Comparison of ENCODE assay signal across 1 cellular context in the genomic region with DNA sequence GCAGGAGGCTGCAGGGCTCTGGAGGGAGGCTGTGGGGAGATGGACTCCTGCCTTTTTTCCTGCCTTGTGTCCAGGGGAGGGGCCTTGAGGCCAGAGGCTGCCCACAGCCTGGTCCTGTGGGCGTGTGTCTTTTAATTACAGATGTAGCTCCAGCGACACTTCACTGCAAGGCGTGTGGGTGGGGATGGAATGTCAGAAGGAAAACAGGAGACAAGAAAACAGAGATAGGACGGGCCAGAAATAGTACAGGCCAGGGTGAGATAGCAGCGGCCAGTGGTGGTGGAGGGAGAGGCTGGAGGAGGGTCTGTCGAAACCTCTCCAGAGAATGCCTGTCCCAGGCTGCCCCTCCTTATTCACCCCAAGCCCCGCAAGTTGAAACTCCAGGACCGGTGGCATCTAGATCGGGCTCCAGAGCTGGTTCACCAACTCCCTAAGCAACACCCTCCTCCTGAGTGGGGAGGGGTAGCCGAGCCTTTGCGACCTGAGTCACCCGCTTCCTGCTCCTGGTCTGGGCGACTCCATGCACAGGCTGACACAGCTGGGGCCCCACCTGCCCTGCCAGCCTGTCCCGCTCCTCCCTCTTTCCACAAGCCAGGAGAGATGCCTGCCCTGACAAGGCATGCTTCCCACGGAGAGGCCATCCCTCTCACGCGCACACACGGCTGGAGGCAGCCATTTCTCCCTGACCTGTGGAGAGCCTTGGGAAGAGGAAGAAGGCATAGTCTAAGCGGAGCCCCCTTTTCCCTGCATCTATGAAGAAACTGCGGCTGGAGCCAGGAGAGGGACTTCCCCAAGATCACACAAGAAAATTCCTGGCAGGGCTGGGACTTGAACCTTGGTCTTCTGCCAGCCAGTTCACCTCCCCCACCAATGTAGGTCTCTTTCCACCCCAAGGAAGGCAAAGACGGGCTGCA.
TF ChIP-seq lines count a peak whose summit lies in the region.

No MANE protein-coding gene starts in this region.

TF ChIP-seq in SK-N-SH, 30 proteins besides CTCF, POLR2A, EP300 and RAD21:
- TF ChIP-seq, protein P1, sequence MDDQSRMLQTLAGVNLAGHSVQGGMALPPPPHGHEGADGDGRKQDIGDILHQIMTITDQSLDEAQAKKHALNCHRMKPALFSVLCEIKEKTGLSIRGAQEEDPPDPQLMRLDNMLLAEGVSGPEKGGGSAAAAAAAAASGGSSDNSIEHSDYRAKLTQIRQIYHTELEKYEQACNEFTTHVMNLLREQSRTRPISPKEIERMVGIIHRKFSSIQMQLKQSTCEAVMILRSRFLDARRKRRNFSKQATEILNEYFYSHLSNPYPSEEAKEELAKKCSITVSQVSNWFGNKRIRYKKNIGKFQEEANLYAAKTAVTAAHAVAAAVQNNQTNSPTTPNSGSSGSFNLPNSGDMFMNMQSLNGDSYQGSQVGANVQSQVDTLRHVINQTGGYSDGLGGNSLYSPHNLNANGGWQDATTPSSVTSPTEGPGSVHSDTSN (IDR thresholded peaks at IDR 0.05), result no peak
- TF ChIP-seq GATA2 (CRISPR knock-in tag; IDR thresholded peaks at IDR 0.05) (no peak), FOSL2 (IDR thresholded peaks at IDR 0.05; ENCODE audit: borderline replicate concordance, low read depth) (no peak), SIN3A (IDR thresholded peaks at IDR 0.05; ENCODE audit: borderline replicate concordance, low read depth, low read length) (no peak), YY1 (IDR thresholded peaks at IDR 0.05; ENCODE audit: low read depth) (no peak), FOXM1 (IDR thresholded peaks at IDR 0.05; ENCODE audit: low read depth) (no peak), NRF1 (IDR thresholded peaks at IDR 0.05; ENCODE audit: low read depth, low read length) (no peak), JUND (IDR thresholded peaks at IDR 0.05) (no peak), POLR2AphosphoS5 (IDR thresholded peaks at IDR 0.05; ENCODE audit: low read depth, low read length) (no peak), TAF1 (IDR thresholded peaks at IDR 0.05; ENCODE audit: borderline replicate concordance, low read depth, low read length) (no peak)
- TF ChIP-seq, protein P2, sequence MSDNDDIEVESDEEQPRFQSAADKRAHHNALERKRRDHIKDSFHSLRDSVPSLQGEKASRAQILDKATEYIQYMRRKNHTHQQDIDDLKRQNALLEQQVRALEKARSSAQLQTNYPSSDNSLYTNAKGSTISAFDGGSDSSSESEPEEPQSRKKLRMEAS (IDR thresholded peaks at IDR 0.05; ENCODE audit: low read depth), result no peak
- TF ChIP-seq, protein P3, sequence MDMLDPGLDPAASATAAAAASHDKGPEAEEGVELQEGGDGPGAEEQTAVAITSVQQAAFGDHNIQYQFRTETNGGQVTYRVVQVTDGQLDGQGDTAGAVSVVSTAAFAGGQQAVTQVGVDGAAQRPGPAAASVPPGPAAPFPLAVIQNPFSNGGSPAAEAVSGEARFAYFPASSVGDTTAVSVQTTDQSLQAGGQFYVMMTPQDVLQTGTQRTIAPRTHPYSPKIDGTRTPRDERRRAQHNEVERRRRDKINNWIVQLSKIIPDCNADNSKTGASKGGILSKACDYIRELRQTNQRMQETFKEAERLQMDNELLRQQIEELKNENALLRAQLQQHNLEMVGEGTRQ (IDR thresholded peaks at IDR 0.05; ENCODE audit: borderline replicate concordance, low read depth, low read length), result no peak
TF ChIP-seq in SK-N-SH: peak in this region for 0.
